ENCODE assay signal across 35 cellular contexts in genomic region chr9:116452227-116452626, GRCh38.
"Had no signal": no experiment of that assay in that cellular context is flagged by ENCODE, and none has a peak within 500 bp of the region (broad histone marks: within the 10 kb centered on the region; RNA-seq: fewer than 3 reads in every experiment).

No MANE protein-coding gene starts in this region.

- H3K4me3 ChIP-seq: MG63 had no signal

- DNase-seq: Karpas-422, Kasumi-1, MG63, MM.1S, MV-4-11, NCI-H1048, NCI-H1092, NCI-H1092 treated with DMSO at 0.1 percent for 48 hours, NCI-H1105, NCI-H1105 treated with DMSO at 0.1 percent for 48 hours, NCI-H1417, NCI-H1417 treated with DMSO at 0.1 percent for 48 hours, NCI-H1436, NCI-H1436 treated with DMSO at 0.1 percent for 48 hours, NCI-H146, NCI-H1694, NCI-H1694 treated with DMSO at 0.1 percent for 48 hours, NCI-H187, NCI-H187 treated with DMSO at 0.1 percent for 48 hours, NCI-H1930, NCI-H2029, NCI-H2029 treated with DMSO at 0.1 percent for 48 hours, NCI-H2081, NCI-H2081 treated with DMSO at 0.1 percent for 48 hours, NCI-H2107, NCI-H2171, NCI-H2171 treated with DMSO at 0.1 percent for 48 hours, NCI-H2227 treated with DMSO at 0.1 percent for 48 hours, NCI-H226, NCI-H345, NCI-H446, NCI-H446 treated with DMSO at 0.1 percent for 48 hours, NCI-H510A, NCI-H510A treated with DMSO at 0.1 percent for 48 hours, NCI-H524 had no signal

- H3K36me3 ChIP-seq: MG63 had no signal

- H3K27me3 ChIP-seq: MG63 had no signal
